Comparison of ENCODE assay signal across 7 cellular contexts in genomic region chr16:29237495-29237894, GRCh38.
DNase-seq lines count a peak whose midpoint lies in the region; ATAC-seq, FAIRE-seq and TF ChIP-seq lines count a peak whose summit lies in the region.
"Not testable (repeated sequence)": the region's sequence is repeated elsewhere in the genome, so short reads cannot be mapped to it uniquely, and the experiment has no call there.

No MANE protein-coding gene starts in this region.

- H3K27ac ChIP-seq in endothelial cell of umbilical vein (ENCODE audit: insufficient read depth, low read depth, low read length); sigmoid colon; upper lobe of right lung; vagina: not testable (repeated sequence)

- not testable (repeated sequence) for H3K9ac ChIP-seq in endothelial cell of umbilical vein (replicated peaks; ENCODE audit: extremely low read depth, insufficient read depth, low read length)

- TF ChIP-seq CTCF in endothelial cell of umbilical vein (IDR thresholded peaks at IDR 0.05; ENCODE audit: extremely low read depth in 1 of 2, insufficient read depth in 1 of 2, low read depth in 1 of 2, low read length in 2 of 2); nephron progenitor cell (IDR thresholded peaks at IDR 0.05); sigmoid colon (IDR thresholded peaks at IDR 0.05); upper lobe of right lung (IDR thresholded peaks at IDR 0.05); vagina (IDR thresholded peaks at IDR 0.05): not testable (repeated sequence)

- H2AFZ ChIP-seq in endothelial cell of umbilical vein (ENCODE audit: low read depth, low read length), result not testable (repeated sequence)

- peaks cover 39% of the 10 kb centered on the region for H3K27me3 Mint-ChIP-seq in nephron progenitor cell (ENCODE audit: low read depth, poor library complexity)

- not testable (repeated sequence) for H3K79me2 ChIP-seq in endothelial cell of umbilical vein (ENCODE audit: control insufficient read depth, insufficient read depth, low read length)

- POLR2A ChIA-PET in endothelial cell of umbilical vein (lab: Charles Lee), result not testable (repeated sequence)

- H3K27ac Mint-ChIP-seq in nephron progenitor cell, result peak overlapping the region; percentile 45

- H3K4me1 Mint-ChIP-seq in nephron progenitor cell, result peaks cover 11% of the 10 kb centered on the region

- peaks cover 21% of the 10 kb centered on the region for H3K9me3 Mint-ChIP-seq in nephron progenitor cell

- H3K9me3 ChIP-seq in endothelial cell of umbilical vein (replicated peaks; ENCODE audit: control insufficient read depth, insufficient read depth, low read length); sigmoid colon; upper lobe of right lung; vagina: not testable (repeated sequence)

- not testable (repeated sequence) for TF ChIP-seq EP300 in sigmoid colon (IDR thresholded peaks at IDR 0.05)

- 95 to 97% methylated on average over 15 of the region's 15 CpGs for WGBS in sigmoid colon, 2 donors

- not testable (repeated sequence) for H3K4me2 ChIP-seq in endothelial cell of umbilical vein (ENCODE audit: insufficient read depth, low read length)

- dilution Hi-C loops in endothelial cell of umbilical vein (cut with MboI; ENCODE audit: extremely low pct_ligation_motif_present, low sequenced_read_pairs), result not testable (repeated sequence)

- not testable (repeated sequence) for ATAC-seq in left lobe of liver, upper lobe of right lung

- H3K36me3 ChIP-seq in endothelial cell of umbilical vein (ENCODE audit: control insufficient read depth in 2 of 2, extremely low read depth in 1 of 2, insufficient read depth in 2 of 2, low read length in 2 of 2); sigmoid colon; upper lobe of right lung; vagina: not testable (repeated sequence)

- not testable (repeated sequence) for H3K36me3 Mint-ChIP-seq in nephron progenitor cell (ENCODE audit: low read depth)

- TF ChIP-seq POLR2A in endothelial cell of umbilical vein (IDR thresholded peaks at IDR 0.05; ENCODE audit: low read depth, low read length); sigmoid colon (IDR thresholded peaks at IDR 0.05); vagina (IDR thresholded peaks at IDR 0.05): not testable (repeated sequence)

- CTCF ChIA-PET in endothelial cell of umbilical vein (lab: Charles Lee), result not testable (repeated sequence)

- not testable (repeated sequence) for H3K4me3 Mint-ChIP-seq in nephron progenitor cell

- not testable (repeated sequence) for H3K4me3 ChIP-seq in endothelial cell of umbilical vein (replicated peaks in 1 of 3; ENCODE audit: insufficient read depth in 1 of 3, low read depth in 1 of 3, low read length in 3 of 3); sigmoid colon; upper lobe of right lung; vagina

- BruUV-seq in endothelial cell of umbilical vein (replicated peaks; lab: Mats Ljungman, UMichigan), result not testable (repeated sequence)

- FAIRE-seq in endothelial cell of umbilical vein (lab: Jason Lieb, UNC), result peak; percentile 59

- not testable (repeated sequence) for H4K20me1 ChIP-seq in endothelial cell of umbilical vein (replicated peaks; ENCODE audit: control insufficient read depth, extremely low read depth, insufficient read depth, low read length)

- H3K27me3 ChIP-seq in endothelial cell of umbilical vein (ENCODE audit: control insufficient read depth in 2 of 2, insufficient read depth in 2 of 2, low read length in 2 of 2); sigmoid colon; upper lobe of right lung; vagina: not testable (repeated sequence)

- intact Hi-C loops in endothelial cell of umbilical vein (cut with micrococcal nuclease); sigmoid colon (cut with DNase I); upper lobe of right lung (cut with DNase I); vagina (cut with DNase I): not testable (repeated sequence)

- not testable (repeated sequence) for H3K4me1 ChIP-seq in endothelial cell of umbilical vein (ENCODE audit: control insufficient read depth, extremely low read depth, insufficient read depth, low read length); sigmoid colon; upper lobe of right lung; vagina

- not testable (repeated sequence) for H3K9me1 ChIP-seq in endothelial cell of umbilical vein (replicated peaks; ENCODE audit: control insufficient read depth, extremely low read depth, insufficient read depth, low read length)

- peak; percentile 10 for DNase-seq in ecto neural progenitor cell (ENCODE audit: low spot score)
- DNase-seq in endothelial cell of umbilical vein (ENCODE audit: low read depth, low spot score); nephron progenitor cell: not testable (repeated sequence)
- DNase-seq in left lobe of liver (ENCODE audit: low spot score), result peak; percentile 18
- DNase-seq in sigmoid colon, result peak; percentile 29
- DNase-seq in upper lobe of right lung, result peak; percentile 9
- DNase-seq in vagina (ENCODE audit: extremely low spot score in 2 of 2), result peak; percentile 37 to 61
